Comparison of ENCODE assay signal across 1 cellular context in genomic region chr12:125330645-125331341, GRCh38.
TF ChIP-seq lines count a peak whose summit lies in the region.

No MANE protein-coding gene starts in this region.

TF ChIP-seq in HEK293, 187 proteins besides CTCF, POLR2A, EP300 and RAD21 (continued from another document and continues in another):
- TF ChIP-seq PRDM10 (tag by site-specific recombination; IDR thresholded peaks at IDR 0.05) = no peak
- TF ChIP-seq ZNF555 (tag by site-specific recombination; conservative IDR thresholded peaks at IDR 0.05) = no peak
- TF ChIP-seq PRDM6 (tag by site-specific recombination; IDR thresholded peaks at IDR 0.05) = no peak
- TF ChIP-seq ZBTB21 (tag by site-specific recombination; IDR thresholded peaks at IDR 0.05) = no peak
- no peak for TF ChIP-seq SETDB1 (IDR thresholded peaks at IDR 0.05; ENCODE audit: insufficient read length, low read length)
- no peak for TF ChIP-seq ZBTB20 (tag by site-specific recombination; IDR thresholded peaks at IDR 0.05)
- 0 out of 2 replicates have a peak, but pooled peaks have one; percentile 10 for TF ChIP-seq EGR2 (tag by site-specific recombination; IDR thresholded peaks at IDR 0.05; ENCODE audit: low read depth)
- no peak for TF ChIP-seq HOXC10 (CRISPR knock-in tag; IDR thresholded peaks at IDR 0.05)
- no peak for TF ChIP-seq ZNF704 (tag by site-specific recombination; IDR thresholded peaks at IDR 0.05)
- TF ChIP-seq ZNF654 (tag by site-specific recombination; IDR thresholded peaks at IDR 0.05; ENCODE audit: low read depth) = peak; percentile 50
- no peak for TF ChIP-seq KLF17 (tag by site-specific recombination; IDR thresholded peaks at IDR 0.05)
- TF ChIP-seq ZFP69B (tag by site-specific recombination; IDR thresholded peaks at IDR 0.05) = no peak
- TF ChIP-seq GLIS1 (tag by site-specific recombination; IDR thresholded peaks at IDR 0.05) = peak; percentile 71; the same call in 1 of the 2 replicates
- TF ChIP-seq ZNF302 (tag by site-specific recombination; IDR thresholded peaks at IDR 0.05; ENCODE audit: low read depth) = no peak
- no peak for TF ChIP-seq ZNF133 (tag by site-specific recombination; IDR thresholded peaks at IDR 0.05)
- TF ChIP-seq BCL11A (tag by site-specific recombination; IDR thresholded peaks at IDR 0.05; ENCODE audit: low read depth) = no peak
- TF ChIP-seq ZNF140 (tag by site-specific recombination; IDR thresholded peaks at IDR 0.05) = no peak
- no peak for TF ChIP-seq ZNF621 (tag by site-specific recombination; IDR thresholded peaks at IDR 0.05)
- TF ChIP-seq ZNF341 (tag by site-specific recombination; IDR thresholded peaks at IDR 0.05; ENCODE audit: low read depth) = no peak
- no peak for TF ChIP-seq ZNF776 (tag by site-specific recombination; IDR thresholded peaks at IDR 0.05; ENCODE audit: borderline replicate concordance)
- TF ChIP-seq ZNF548 (tag by site-specific recombination; IDR thresholded peaks at IDR 0.05) = no peak
- TF ChIP-seq ZNF138 (tag by site-specific recombination; IDR thresholded peaks at IDR 0.05; ENCODE audit: borderline replicate concordance) = no peak
- no peak for TF ChIP-seq ZNF777 (tag by site-specific recombination; IDR thresholded peaks at IDR 0.05; ENCODE audit: borderline replicate concordance)
- TF ChIP-seq ZNF24 (tag by site-specific recombination; IDR thresholded peaks at IDR 0.05) = no peak
- no peak for TF ChIP-seq ZNF19 (tag by site-specific recombination; IDR thresholded peaks at IDR 0.05; ENCODE audit: low read depth)
- TF ChIP-seq HIC1 (tag by site-specific recombination; IDR thresholded peaks at IDR 0.05) = no peak
- TF ChIP-seq ZNF112 (tag by site-specific recombination; IDR thresholded peaks at IDR 0.05) = no peak
- TF ChIP-seq ZNF830 (tag by site-specific recombination; IDR thresholded peaks at IDR 0.05; ENCODE audit: low read depth) = no peak
- TF ChIP-seq ELK4 (IDR thresholded peaks at IDR 0.05; ENCODE audit: borderline replicate concordance, low read depth, low read length) = no peak
- TF ChIP-seq ZIC2 (tag by site-specific recombination; IDR thresholded peaks at IDR 0.05) = no peak
- TF ChIP-seq ZNF529 (tag by site-specific recombination; IDR thresholded peaks at IDR 0.05; ENCODE audit: insufficient replicate concordance) = no peak
- no peak for TF ChIP-seq ZBTB10 (tag by site-specific recombination; IDR thresholded peaks at IDR 0.05)
- no peak for TF ChIP-seq INSM2 (tag by site-specific recombination; IDR thresholded peaks at IDR 0.05)
- TF ChIP-seq ZBTB44 (tag by site-specific recombination; IDR thresholded peaks at IDR 0.05) = no peak
- TF ChIP-seq ZNF792 (tag by site-specific recombination; IDR thresholded peaks at IDR 0.05) = no peak
- no peak for TF ChIP-seq ZNF645 (tag by site-specific recombination; IDR thresholded peaks at IDR 0.05)
- no peak for TF ChIP-seq ZNF174 (tag by site-specific recombination; IDR thresholded peaks at IDR 0.05)
- no peak for TF ChIP-seq ZNF701 (tag by site-specific recombination; IDR thresholded peaks at IDR 0.05)
- TF ChIP-seq ZNF585B (tag by site-specific recombination; IDR thresholded peaks at IDR 0.05) = no peak
- no peak for TF ChIP-seq KLF9 (tag by site-specific recombination; IDR thresholded peaks at IDR 0.05; ENCODE audit: low read depth)
- 0 out of 2 replicates have a peak, but pooled peaks have one; percentile 44 for TF ChIP-seq ZNF121 (tag by site-specific recombination; IDR thresholded peaks at IDR 0.05)
